In the genomic region with DNA sequence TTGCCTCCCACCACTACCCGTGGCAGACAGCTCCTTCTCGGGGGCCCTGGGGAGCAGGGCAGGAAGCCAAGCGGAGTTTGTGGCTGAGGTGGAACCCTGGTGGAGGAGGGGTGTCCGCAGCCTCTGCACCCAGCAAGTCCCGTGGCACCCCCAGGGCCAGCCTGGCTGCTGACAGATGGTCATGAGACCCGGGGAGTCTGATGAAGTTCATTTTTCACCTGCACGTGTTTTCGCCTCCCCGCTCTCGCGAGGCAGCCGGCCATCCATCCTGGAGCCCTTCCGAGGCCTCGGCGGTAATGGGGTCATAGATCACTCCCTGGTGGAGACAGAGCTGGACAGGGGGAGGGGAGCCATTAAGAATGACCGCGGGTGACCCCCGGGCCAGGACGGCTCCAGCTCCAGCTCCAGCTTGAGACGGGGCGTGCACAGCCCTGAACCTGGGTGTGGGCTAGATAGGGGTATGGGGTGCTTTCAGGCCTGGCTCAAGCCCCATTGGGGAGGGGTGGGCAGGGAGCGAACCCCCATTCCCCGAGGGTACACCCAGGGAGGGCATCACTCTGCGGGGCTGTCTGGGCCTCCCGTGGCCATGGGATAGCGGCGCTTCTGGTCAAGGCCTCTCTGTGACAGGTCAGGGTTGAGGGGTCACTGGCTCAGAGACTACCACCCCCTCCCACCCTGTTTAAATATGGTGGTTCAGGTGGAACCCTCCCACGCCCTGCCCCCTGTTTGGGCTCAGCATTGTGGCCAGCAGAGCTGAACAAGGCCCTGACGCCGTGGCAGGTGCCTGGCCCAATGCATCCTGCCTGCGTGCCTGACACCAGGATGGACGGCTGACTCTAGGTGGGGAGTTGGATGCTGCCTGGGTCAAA, we compare ENCODE assay signal across 12 cellular contexts.
DNase-seq lines count a peak whose midpoint lies in the region; ATAC-seq and TF ChIP-seq lines count a peak whose summit lies in the region.
"Had no signal": no experiment of that assay in that cellular context is flagged by ENCODE, and none has a peak within 500 bp of the region (broad histone marks: within the 10 kb centered on the region; RNA-seq: fewer than 3 reads in every experiment).

No MANE protein-coding gene starts in this region.

- CTCF ChIA-PET in activated CD4-positive, alpha-beta memory T cell treated with anti-CD3 and anti-CD28 coated beads for 36 hours (lab: Charles Lee) = no interaction called here

- H3K4me3 ChIP-seq in BE2C (ENCODE audit: low read depth, low read length) (no peak overlapping the region), NB4 (ENCODE audit: low read depth, low read length) (no peak overlapping the region), mucosa of rectum (ENCODE audit: low read length in 2 of 2) (no peak overlapping the region)
- H3K4me3 ChIP-seq: tibial artery had no signal

- no peaks in the 10 kb centered on the region for H3K36me3 Mint-ChIP-seq in activated CD4-positive, alpha-beta memory T cell treated with anti-CD3 and anti-CD28 coated beads for 36 hours

- TF ChIP-seq CTCF in BE2C (IDR thresholded peaks at IDR 0.05; ENCODE audit: low read depth, low read length) (no peak), NB4 (IDR thresholded peaks at IDR 0.05; ENCODE audit: low read depth, low read length) (peak; percentile 4)

- H3K4me1 ChIP-seq in BE2C (peaks cover 53% of the 10 kb centered on the region), mucosa of rectum (ENCODE audit: control insufficient read depth in 2 of 2, insufficient read depth in 2 of 2, low read length in 2 of 2) (peaks cover 3 to 4% of the 10 kb centered on the region in 2 donors)

- peak; percentile 20 for DNase-seq in BE2C
- peak; percentile 66 for DNase-seq in NB4 (ENCODE audit: low read depth)
- DNase-seq in Right ventricle myocardium superior = peak; percentile 36
- DNase-seq in activated CD4-positive, alpha-beta memory T cell treated with anti-CD3 and anti-CD28 coated beads for 36 hours = no peak
- DNase-seq in NCI-H82 (lab: John Stamatoyannopoulos, UW) = no peak
- DNase-seq: activated gamma-delta T cell; central memory CD4-positive, alpha-beta T cell; stimulated activated CD4-positive, alpha-beta T cell treated with anti-CD3 and anti-CD28 coated beads, Interleukin-15, amount 100 ng/mL, for 24 hours had no signal

- POLR2A ChIA-PET in activated CD4-positive, alpha-beta memory T cell treated with anti-CD3 and anti-CD28 coated beads for 36 hours (lab: Charles Lee) = no interaction called here

- no peak overlapping the region for H3K4me3 Mint-ChIP-seq in activated CD4-positive, alpha-beta memory T cell treated with anti-CD3 and anti-CD28 coated beads for 36 hours

- no peaks in the 10 kb centered on the region for H3K4me1 Mint-ChIP-seq in activated CD4-positive, alpha-beta memory T cell treated with anti-CD3 and anti-CD28 coated beads for 36 hours (ENCODE audit: low read depth)

- peaks cover 8% of the 10 kb centered on the region for H3K27me3 Mint-ChIP-seq in activated CD4-positive, alpha-beta memory T cell treated with anti-CD3 and anti-CD28 coated beads for 36 hours

- ATAC-seq in Right ventricle myocardium superior (ENCODE audit: poor library complexity) (no peak), GM21447 (IDR thresholded peaks at IDR 0.05; ENCODE audit: unreplicated experiment) (no peak), GM19023 (IDR thresholded peaks at IDR 0.05; ENCODE audit: unreplicated experiment) (no peak)

- H3K27me3 ChIP-seq in BE2C (no peaks in the 10 kb centered on the region), mucosa of rectum (ENCODE audit: control insufficient read depth in 2 of 2, insufficient read depth in 2 of 2, low read length in 2 of 2) (no peaks in the 10 kb centered on the region)
- H3K27me3 ChIP-seq: tibial artery had no signal

- no peak overlapping the region for H3K9ac ChIP-seq in mucosa of rectum (ENCODE audit: low read depth in 1 of 2, low read length in 2 of 2)

- no peak for TF ChIP-seq POLR2A in NB4 (IDR thresholded peaks at IDR 0.05; ENCODE audit: extremely low read depth, insufficient read length)

- peak overlapping the region; percentile 48 to 49 for H3K27ac ChIP-seq in mucosa of rectum (ENCODE audit: low read depth in 2 of 2, low read length in 2 of 2)
- H3K27ac ChIP-seq: tibial artery had no signal

- peaks cover 4% of the 10 kb centered on the region for H3K9me3 Mint-ChIP-seq in activated CD4-positive, alpha-beta memory T cell treated with anti-CD3 and anti-CD28 coated beads for 36 hours

- H3K36me3 ChIP-seq in BE2C = no peaks in the 10 kb centered on the region
- H3K36me3 ChIP-seq in mucosa of rectum (ENCODE audit: control insufficient read depth in 2 of 2, insufficient read depth in 2 of 2, low read length in 2 of 2) = no peaks in the 10 kb centered on the region
- H3K36me3 ChIP-seq: tibial artery had no signal

- H3K9me3 ChIP-seq in BE2C = no peaks in the 10 kb centered on the region
- no peaks in the 10 kb centered on the region for H3K9me3 ChIP-seq in mucosa of rectum (ENCODE audit: control insufficient read depth in 2 of 2, low read length in 2 of 2)
- H3K9me3 ChIP-seq: tibial artery had no signal

- no peak overlapping the region for H3K27ac Mint-ChIP-seq in activated CD4-positive, alpha-beta memory T cell treated with anti-CD3 and anti-CD28 coated beads for 36 hours

- intact Hi-C loops in Right ventricle myocardium superior (cut with DNase I) = no loop called here
- intact Hi-C loops in activated CD4-positive, alpha-beta memory T cell treated with anti-CD3 and anti-CD28 coated beads for 36 hours (cut with micrococcal nuclease) = no loop called here

Comparison
In these comparisons a context has a peak if more than half of its experiments do, and no peak if none do; other contexts are left out.
1. DNase-seq: peak in BE2C (single experiment), NB4 (single experiment) and Right ventricle myocardium superior (single experiment); none in activated CD4-positive, alpha-beta memory T cell treated with anti-CD3 and anti-CD28 coated beads for 36 hours (single experiment) and NCI-H82 (single experiment).